In genomic region chr5:59766394-59766793, GRCh38 we compare ENCODE assay signal across 11 cellular contexts.
DNase-seq lines count a peak whose midpoint lies in the region; ATAC-seq, FAIRE-seq and TF ChIP-seq lines count a peak whose summit lies in the region.
"Had no signal": no experiment of that assay in that cellular context is flagged by ENCODE, and none has a peak within 500 bp of the region (broad histone marks: within the 10 kb centered on the region; RNA-seq: fewer than 3 reads in every experiment).

No MANE protein-coding gene starts in this region.

- H3K79me2 ChIP-seq in hepatocyte (peaks cover 24% of the 10 kb centered on the region), smooth muscle cell (ENCODE audit: low read depth) (peaks cover 42% of the 10 kb centered on the region)

- peak overlapping the region; percentile 71 for H3K4me2 ChIP-seq in hepatocyte
- peak overlapping the region; percentile 89 for H3K4me2 ChIP-seq in smooth muscle cell
- H3K4me2 ChIP-seq: KMS-11 had no signal

- H4K20me1 ChIP-seq in hepatocyte (ENCODE audit: insufficient read depth, poor library complexity, severe bottlenecking) (no peaks in the 10 kb centered on the region), smooth muscle cell (ENCODE audit: low read depth) (no peaks in the 10 kb centered on the region)

- TF ChIP-seq CTCF in hepatocyte (IDR thresholded peaks at IDR 0.05; ENCODE audit: poor library complexity) (no peak), smooth muscle cell (IDR thresholded peaks at IDR 0.05; ENCODE audit: borderline replicate concordance, insufficient read depth, poor library complexity, severe bottlenecking) (no peak)

- ATAC-seq in HG02885 (IDR thresholded peaks at IDR 0.05; ENCODE audit: poor library complexity, unreplicated experiment), result no peak
- ATAC-seq: stimulated activated naive CD8-positive, alpha-beta T cell treated with anti-CD3 and anti-CD28 coated beads, Interleukin-15, Interleukin-2, amounts not matched to agents 100 U/mL and 50 U/mL, for 24 hours had no signal

- no peaks in the 10 kb centered on the region for H3K9me3 ChIP-seq in SK-N-MC (ENCODE audit: low read depth, low read length)
- H3K9me3 ChIP-seq in hepatocyte (ENCODE audit: low read depth), result no peaks in the 10 kb centered on the region
- no peaks in the 10 kb centered on the region for H3K9me3 ChIP-seq in smooth muscle cell (replicated peaks; ENCODE audit: low read depth)

- H3K4me1 ChIP-seq in hepatocyte (ENCODE audit: insufficient read depth) (peaks cover 6% of the 10 kb centered on the region), smooth muscle cell (ENCODE audit: low read depth) (peaks cover 6% of the 10 kb centered on the region)

- TF ChIP-seq POLR2A in GM12891 (IDR thresholded peaks at IDR 0.05; ENCODE audit: low read depth, low read length), result no peak

- H3K9ac ChIP-seq in SK-N-MC (ENCODE audit: insufficient read length) (no peak overlapping the region), smooth muscle cell (ENCODE audit: low read depth) (peak overlapping the region; percentile 82)
- H3K9ac ChIP-seq: KMS-11 had no signal

- DNase-seq in NCI-H2196 (lab: John Stamatoyannopoulos, UW; ENCODE audit: unreplicated experiment), result peak; percentile 18
- DNase-seq in NCI-H2196 treated with DMSO at 0.1 percent for 48 hours (lab: John Stamatoyannopoulos, UW; ENCODE audit: unreplicated experiment), result no peak
- DNase-seq in SK-N-MC (ENCODE audit: low read depth, low spot score), result no peak
- DNase-seq in hepatocyte (ENCODE audit: low spot score), result peak; percentile 26
- no peak for DNase-seq in smooth muscle cell (lab: John Stamatoyannopoulos, UW; ENCODE audit: unreplicated experiment)
- DNase-seq in GM12891 (ENCODE audit: insufficient read length, low spot score), result no peak
- no peak for DNase-seq in SW 1271 (lab: John Stamatoyannopoulos, UW)
- DNase-seq: activated gamma-delta T cell treated with Interleukin-2 at 50 U/mL for 16 hours; stimulated activated naive CD8-positive, alpha-beta T cell treated with anti-CD3 and anti-CD28 coated beads, Interleukin-15, Interleukin-2, amounts not matched to agents 100 U/mL and 50 U/mL, for 24 hours had no signal

- FAIRE-seq in GM12891 (lab: Jason Lieb, UNC), result no peak

- H3K4me3 ChIP-seq in SK-N-MC (peak overlapping the region; percentile 96), hepatocyte (peak overlapping the region; percentile 75), smooth muscle cell (peak overlapping the region; percentile 62)

- H3K36me3 ChIP-seq in SK-N-MC (ENCODE audit: insufficient read depth, low read length) (no peaks in the 10 kb centered on the region), hepatocyte (replicated peaks; ENCODE audit: insufficient read depth, low read depth) (no peaks in the 10 kb centered on the region), smooth muscle cell (ENCODE audit: low read depth) (no peaks in the 10 kb centered on the region)

- WGBS in hepatocyte (ENCODE audit: low lambda C conversion rate, missing lambda C conversion rate), result 49% methylated on average over 5 of the region's 5 CpGs
- WGBS in smooth muscle cell (ENCODE audit: low lambda C conversion rate), result 69% methylated on average over 5 of the region's 5 CpGs

- H3K27me3 ChIP-seq in hepatocyte (no peaks in the 10 kb centered on the region), smooth muscle cell (ENCODE audit: low read depth) (no peaks in the 10 kb centered on the region)

- H3F3A ChIP-seq in smooth muscle cell (ENCODE audit: low read depth), result peaks cover 6% of the 10 kb centered on the region

- H2AFZ ChIP-seq in hepatocyte (no peak overlapping the region), smooth muscle cell (ENCODE audit: low read depth) (peak overlapping the region; percentile 13)

- H3K27ac ChIP-seq in SK-N-MC (0 out of 2 replicates have a peak overlapping the region, but pooled peaks have one; percentile 21), hepatocyte (peak overlapping the region; percentile 83), smooth muscle cell (ENCODE audit: low read depth) (peak overlapping the region; percentile 52)
- H3K27ac ChIP-seq: KMS-11 had no signal

- H3K9me2 ChIP-seq in hepatocyte (replicated peaks; ENCODE audit: insufficient read depth), result no peaks in the 10 kb centered on the region

TF ChIP-seq in GM12891, 5 proteins besides CTCF, POLR2A, EP300 and RAD21:
- TF ChIP-seq POU2F2 (IDR thresholded peaks at IDR 0.05; ENCODE audit: low read depth, low read length) (no peak), POLR2AphosphoS5 (IDR thresholded peaks at IDR 0.05; ENCODE audit: low read depth, low read length) (no peak), PAX5 (IDR thresholded peaks at IDR 0.05; ENCODE audit: insufficient read depth, low read length, severe bottlenecking) (no peak), TAF1 (IDR thresholded peaks at IDR 0.05; ENCODE audit: low read depth, low read length) (no peak), SPI1 (IDR thresholded peaks at IDR 0.05; ENCODE audit: low read depth, low read length) (no peak)

Comparison
In these comparisons a context has a peak if more than half of its experiments do, and no peak if none do; other contexts are left out.
1. DNase-seq: peak in NCI-H2196 (single experiment) and hepatocyte (single experiment); none in NCI-H2196 treated with DMSO at 0.1 percent for 48 hours (single experiment), SK-N-MC (single experiment), smooth muscle cell (single experiment), GM12891 (single experiment) and SW 1271 (0 of 2).
2. H3K27ac ChIP-seq: peak in every context shown above with its lines; median percentile 83 in hepatocyte; 52 in smooth muscle cell; 21 in SK-N-MC.
3. Peak in every context shown above with its lines, with median percentiles within 50 percentile points of each other: H3K4me3 ChIP-seq.